ENCODE assay signal across 17 cellular contexts in the genomic region with DNA sequence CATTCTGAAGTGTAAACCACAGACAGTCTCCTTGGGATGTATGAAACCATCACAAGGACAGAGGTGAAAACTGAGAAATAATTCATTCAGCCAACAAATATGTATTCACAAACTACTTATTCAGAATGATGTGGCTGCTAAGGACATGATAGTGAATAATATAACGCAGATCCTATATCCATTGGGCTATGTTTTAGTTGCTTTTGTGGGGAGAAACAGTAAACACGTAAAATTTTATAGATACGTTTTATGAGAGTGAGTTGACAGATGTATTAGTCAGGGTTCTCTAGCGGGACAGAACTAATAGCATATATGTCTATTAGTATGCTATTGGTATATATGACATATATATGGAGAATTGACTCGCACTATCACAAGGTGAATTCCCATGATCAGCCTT.
A peak's percentile ranks its signal among the peaks of the same experiment; 100 is the strongest.
DNase-seq lines count a peak whose midpoint lies in the region; TF ChIP-seq lines count a peak whose summit lies in the region.
"Had no signal": no experiment of that assay in that cellular context is flagged by ENCODE, and none has a peak within 500 bp of the region (broad histone marks: within the 10 kb centered on the region; RNA-seq: fewer than 3 reads in every experiment).

No MANE protein-coding gene starts in this region.

- no peak for TF ChIP-seq POLR2A in stomach (IDR thresholded peaks at IDR 0.05)

- 90 to 95% (median 94%) methylated on average over 5 of the region's 5 CpGs for WGBS in stomach, 5 donors

- no peaks in the 10 kb centered on the region for H3K4me1 ChIP-seq in HEK293 (ENCODE audit: control insufficient read depth, insufficient read depth, low read length)
- no peaks in the 10 kb centered on the region for H3K4me1 ChIP-seq in stomach
- H3K4me1 ChIP-seq: A549, Caco-2 had no signal

- no peak for TF ChIP-seq EP300 in stomach (IDR thresholded peaks at IDR 0.05)

- intact Hi-C loops in stomach (cut with DNase I; ENCODE audit: low total_unique reads), result no loop called here

- H3K27me3 ChIP-seq in stomach, result no peaks in the 10 kb centered on the region
- H3K27me3 ChIP-seq: BLaER1 treated with 17β-estradiol and CSF1 and Interleukin-3, amounts not matched to agents 10 nM and 100 nM had no signal

- TF ChIP-seq CTCF in HEK293 (tag by site-specific recombination; IDR thresholded peaks at IDR 0.05) (no peak), LNCaP clone FGC (IDR thresholded peaks at IDR 0.05; ENCODE audit: control insufficient read depth, extremely low read depth, insufficient read depth) (no peak), fibroblast of villous mesenchyme (IDR thresholded peaks at IDR 0.05; ENCODE audit: insufficient read depth, low read depth, low read length) (no peak), stomach (IDR thresholded peaks at IDR 0.05) (no peak)

- POLR2A ChIA-PET in HEK293 (lab: Yijun Ruan, JAX), result no interaction called here

- CTCF ChIA-PET in HEK293 (lab: Yijun Ruan, JAX), result interaction anchor here (0.5 to 0.6 kb wide), 2 partner anchors 712 to 1245 kb away, joined by 3 to 4 read pairs; no protein-coding TSS in a partner anchor

- no peak overlapping the region for H3K27ac ChIP-seq in HEK293 (ENCODE audit: extremely low read depth, low read depth, low read length)
- H3K27ac ChIP-seq in stomach, result no peak overlapping the region
- H3K27ac ChIP-seq: 22Rv1; A549; BLaER1 treated with 17β-estradiol and CSF1 and Interleukin-3, amounts not matched to agents 10 nM and 100 nM; C4-2B had no signal

- DNase-seq in LNCaP clone FGC (ENCODE audit: low read depth) (peak; percentile 1), fibroblast of villous mesenchyme (ENCODE audit: low read depth) (peak; percentile 5), NOMO-1 treated with DMSO at 0.1 percent for 48 hours (lab: John Stamatoyannopoulos, UW; ENCODE audit: unreplicated experiment) (no peak), stomach (no peak)
- DNase-seq: AML-193; Caco-2; Calu3; CD4-positive, alpha-beta T cell; CD8-positive, alpha-beta T cell; DMS79 treated with DMSO at 0.1 percent for 48 hours; GDM1 had no signal

- H3K36me3 ChIP-seq in HEK293 (ENCODE audit: control insufficient read depth in 2 of 2, insufficient read depth in 1 of 2, low read length in 2 of 2) (no peaks in the 10 kb centered on the region), stomach (no peaks in the 10 kb centered on the region)
- H3K36me3 ChIP-seq: BLaER1 treated with 17β-estradiol and CSF1 and Interleukin-3, amounts not matched to agents 10 nM and 100 nM had no signal

- no peak overlapping the region for H3K4me3 ChIP-seq in HEK293 (ENCODE audit: low read depth, low read length)
- H3K4me3 ChIP-seq in LNCaP clone FGC (ENCODE audit: low read depth, low read length), result no peak overlapping the region
- H3K4me3 ChIP-seq in fibroblast of villous mesenchyme (ENCODE audit: low read depth, low read length), result no peak overlapping the region
- H3K4me3 ChIP-seq in stomach, result no peak overlapping the region
- H3K4me3 ChIP-seq: A549; BLaER1 treated with 17β-estradiol and CSF1 and Interleukin-3, amounts not matched to agents 10 nM and 100 nM; GM12878 had no signal

- no peaks in the 10 kb centered on the region for H3K9me3 ChIP-seq in HEK293 (ENCODE audit: control insufficient read depth, insufficient read depth, low read depth, low read length)
- no peaks in the 10 kb centered on the region for H3K9me3 ChIP-seq in stomach
- H3K9me3 ChIP-seq: A549; BLaER1 treated with 17β-estradiol and CSF1 and Interleukin-3, amounts not matched to agents 10 nM and 100 nM; Caco-2 had no signal

TF ChIP-seq in HEK293, 187 proteins besides CTCF, POLR2A, EP300 and RAD21:
- peak; percentile 12; the same call in 1 of the 2 replicates for TF ChIP-seq FEZF1 (tag by site-specific recombination; IDR thresholded peaks at IDR 0.05)
- no peak for TF ChIP-seq REPIN1 (tag by site-specific recombination; IDR thresholded peaks at IDR 0.05; ENCODE audit: low read depth)
- no peak for TF ChIP-seq ZNF623 (tag by site-specific recombination; IDR thresholded peaks at IDR 0.05)

Comparison
In these comparisons a context has a peak if more than half of its experiments do, and no peak if none do; other contexts are left out.
1. DNase-seq: peak in LNCaP clone FGC (single experiment) and fibroblast of villous mesenchyme (single experiment); none in NOMO-1 treated with DMSO at 0.1 percent for 48 hours (single experiment) and stomach (single experiment).